In the genomic region with DNA sequence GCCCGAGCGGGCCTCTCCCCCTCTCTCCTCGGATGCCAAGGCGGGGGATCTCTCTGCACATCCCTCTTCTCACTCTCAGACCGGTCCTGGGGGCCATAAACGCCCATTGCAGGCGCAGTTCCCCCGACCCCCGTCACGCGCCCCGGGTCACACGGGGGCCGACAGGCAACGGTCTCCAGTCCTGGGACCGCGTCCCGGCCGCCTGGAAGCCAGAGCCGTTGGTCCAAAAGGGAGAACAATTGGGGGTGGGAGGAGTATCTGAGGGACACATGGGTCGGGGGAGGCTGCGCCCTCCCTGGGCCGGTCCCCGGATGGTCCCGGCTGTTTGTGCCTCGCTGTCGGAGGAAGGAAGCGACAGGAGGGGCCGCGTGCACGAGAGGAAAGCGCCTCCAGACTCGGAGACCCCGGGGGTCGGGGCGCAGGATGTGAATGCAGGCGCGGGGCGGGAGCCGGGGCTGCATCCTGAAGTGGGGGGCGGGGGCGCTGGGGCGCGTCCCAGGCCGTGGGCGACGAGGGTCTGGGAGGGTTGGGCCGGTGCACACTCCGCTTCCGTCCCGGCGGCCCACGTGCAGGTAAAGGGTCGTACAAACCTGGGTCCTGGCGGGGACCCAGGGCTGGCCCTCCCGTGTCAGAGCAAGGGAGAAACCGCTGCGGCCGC, we compare ENCODE assay signal across 9 cellular contexts. TPM values are rescaled to one million over a fixed set of nuclear protein-coding genes. Genes with fewer than 3 reads are reported as not detected.
DNase-seq lines count a peak whose midpoint lies in the region; ATAC-seq, FAIRE-seq and TF ChIP-seq lines count a peak whose summit lies in the region.
"Had no signal": no experiment of that assay in that cellular context is flagged by ENCODE, and none has a peak within 500 bp of the region (broad histone marks: within the 10 kb centered on the region; RNA-seq: fewer than 3 reads in every experiment).

No MANE protein-coding gene starts in this region.

- H3K4me3 ChIP-seq in A549 (peak overlapping the region; percentile 96), body of pancreas (peak overlapping the region; percentile 28 to 68), mesendoderm (ENCODE audit: low read length) (peak overlapping the region; percentile 6)

- H3K79me1 ChIP-seq in mesendoderm (ENCODE audit: low read length), result no peaks in the 10 kb centered on the region

- H3K27me3 ChIP-seq in body of pancreas, result peaks cover 0 to 10% of the 10 kb centered on the region in 2 donors
- H3K27me3 ChIP-seq in mesendoderm (ENCODE audit: insufficient read depth, low read length, poor library complexity), result peaks cover 9% of the 10 kb centered on the region

- no peak overlapping the region for H4K8ac ChIP-seq in mesendoderm (ENCODE audit: low read depth, low read length)

- no peak overlapping the region for H2BK120ac ChIP-seq in mesendoderm (ENCODE audit: low read depth, low read length)

- H4K5ac ChIP-seq in mesendoderm (ENCODE audit: low read length), result no peak overlapping the region

- H3K27ac ChIP-seq in A549 (peak overlapping the region; percentile 79 to 92; a peak in 5 of 6 replicates), body of pancreas (no peak overlapping the region), mesendoderm (ENCODE audit: low read depth, low read length) (no peak overlapping the region)

- no peaks in the 10 kb centered on the region for H3K79me2 ChIP-seq in mesendoderm (ENCODE audit: control insufficient read depth, insufficient read depth, low read length)

- WGBS in A549 (ENCODE audit: missing lambda C conversion rate), result 76% methylated on average over 46 of the region's 59 CpGs
- WGBS in body of pancreas, 2 donors, result 9 to 13% methylated on average over 17 to 57 of the region's 59 CpGs
- no CpG with 5 or more reads among the region's 59 CpGs for WGBS in mesendoderm (ENCODE audit: extremely low coverage, insufficient coverage, low lambda C conversion rate)

- TF ChIP-seq POLR2A in A549 (IDR thresholded peaks at IDR 0.05; ENCODE audit: low read length) (no peak), body of pancreas (IDR thresholded peaks at IDR 0.05) (no peak)

- no peak overlapping the region for H2BK15ac ChIP-seq in mesendoderm (replicated peaks; ENCODE audit: low read depth)

- POLR2A ChIA-PET in A549 (lab: Yijun Ruan, JAX), result no interaction called here

- peak overlapping the region; percentile 90 for H3K4me2 ChIP-seq in A549
- peak overlapping the region; percentile 86 for H3K4me2 ChIP-seq in mesendoderm (ENCODE audit: low read length)

- H3K9ac ChIP-seq in mesendoderm (ENCODE audit: low read length), result peak overlapping the region; percentile 60

- no peak overlapping the region for H3K23ac ChIP-seq in mesendoderm (ENCODE audit: low read length)

- FAIRE-seq in A549 (lab: Jason Lieb, UNC), result no peak
- FAIRE-seq: TTC549 had no signal

- no peak for TF ChIP-seq RAD21 in A549 (conservative IDR thresholded peaks at IDR 0.05 in 1 of 2, IDR thresholded peaks at IDR 0.05 in 1 of 2)

- H3K9me3 ChIP-seq in A549, result no peaks in the 10 kb centered on the region
- H3K9me3 ChIP-seq in body of pancreas, result no peaks in the 10 kb centered on the region

- no peak overlapping the region for H2BK5ac ChIP-seq in mesendoderm (ENCODE audit: low read length)

- DNase-seq in A549 (ENCODE audit: low read depth in 1 of 2, low spot score in 1 of 2), result no peak
- no peak for DNase-seq in body of pancreas
- DNase-seq in mesendoderm, result no peak
- DNase-seq in cerebellum (ENCODE audit: low spot score), result no peak
- no peak for DNase-seq in posterior vena cava (ENCODE audit: low spot score)
- DNase-seq in effector CD4-positive, alpha-beta T cell, result no peak

- no peak overlapping the region for H3K4ac ChIP-seq in mesendoderm (ENCODE audit: low read depth, low read length)

- no peak for TF ChIP-seq EP300 in A549 (IDR thresholded peaks at IDR 0.05)

- ATAC-seq in A549, result no peak
- ATAC-seq in HG02759 (IDR thresholded peaks at IDR 0.05; ENCODE audit: unreplicated experiment), result peak; percentile 22
- ATAC-seq in body of pancreas, result no peak
- ATAC-seq in HG03108 (IDR thresholded peaks at IDR 0.05; ENCODE audit: unreplicated experiment), result no peak

- TF ChIP-seq CTCF in A549 (IDR thresholded peaks at IDR 0.05), result no peak
- TF ChIP-seq CTCF in body of pancreas (IDR thresholded peaks at IDR 0.05), result no peak

- intact Hi-C loops in body of pancreas (cut with DNase I), result no loop called here
- intact Hi-C loops in posterior vena cava (cut with DNase I), result no loop called here

- H3K36me3 ChIP-seq in body of pancreas (replicated peaks in 1 of 2; ENCODE audit: insufficient read depth in 1 of 2, low read depth in 2 of 2) (no peaks in the 10 kb centered on the region), mesendoderm (ENCODE audit: control insufficient read depth, insufficient read depth, low read length) (no peaks in the 10 kb centered on the region)

- peaks cover 40% of the 10 kb centered on the region for H3K4me1 ChIP-seq in A549
- peaks cover 27% of the 10 kb centered on the region for H3K4me1 ChIP-seq in body of pancreas
- no peaks in the 10 kb centered on the region for H3K4me1 ChIP-seq in mesendoderm (ENCODE audit: control insufficient read depth, low read depth, low read length)

- CTCF ChIA-PET in A549 (lab: Yijun Ruan, JAX), result interaction anchor here (1.2 to 2.8 kb wide), 5 partner anchors 12 to 20 kb away, joined by 3 to 13 read pairs (median 8); no protein-coding TSS in a partner anchor

- H2AK5ac ChIP-seq in mesendoderm (ENCODE audit: low read length), result no peak overlapping the region

- H3K18ac ChIP-seq in mesendoderm (ENCODE audit: low read length), result no peak overlapping the region

- peak overlapping the region; percentile 54 for H3K56ac ChIP-seq in mesendoderm (ENCODE audit: low read length)

TF ChIP-seq in A549, 52 proteins besides CTCF, POLR2A, EP300 and RAD21:
- no peak for TF ChIP-seq ZSCAN20 (CRISPR knock-in tag; IDR thresholded peaks at IDR 0.05)
- no peak for TF ChIP-seq CHD2 (IDR thresholded peaks at IDR 0.05; ENCODE audit: low read length, partially characterized antibody)

RNA-seq across cellular contexts. Expression of a gene that starts 0.9 kb away (rescaled TPM):
- polyA plus RNA-seq in A549 (2011; rRNA removed), result 2.0 and 3.6 TPM in 2 replicates
- 2.9 and 3.7 TPM in 2 replicates for polyA plus RNA-seq in A549 (2012; cell fraction: cytosol; rRNA removed)
- 24.4 and 29.9 TPM in 2 replicates for polyA plus RNA-seq in A549 (2012; cell fraction: nucleus; rRNA removed)
- 6.5 to 14.0 TPM (median 10.7 TPM) in 3 replicates for polyA plus RNA-seq in A549 (2017; fragmentation: RNase III; extraction: RNeasy Plus Mini Kit Qiagen cat#74134 plus additional on column Dnase treatment)
- 2.7 and 3.6 TPM in 2 replicates for polyA minus RNA-seq in A549 (2011; rRNA and poly(A)+ RNA removed)
- total RNA-seq in body of pancreas, result under 1 TPM in 1 of 2 donors, not detected in 1; 0.52 TPM
- polyA plus RNA-seq in mesendoderm (2013, experiment 1 of 2), result 5.1 TPM
- 5.1 TPM for polyA plus RNA-seq in mesendoderm (2013, experiment 2 of 2)
- total RNA-seq in cerebellum, result 0.36 TPM
- 1 to 10 TPM in 1 of 2 donors, under 1 TPM in 1; 0.38 to 1.1 TPM for total RNA-seq in posterior vena cava

RNA-seq across cellular contexts. Expression of a gene that starts 28.8 kb away (rescaled TPM):
- polyA plus RNA-seq in A549 (2011; rRNA removed) (54.0 and 55.9 TPM in 2 replicates), A549 (2017; fragmentation: RNase III; extraction: RNeasy Plus Mini Kit Qiagen cat#74134 plus additional on column Dnase treatment) (102 to 106 TPM (median 103 TPM) in 3 replicates)
- polyA plus RNA-seq in A549 (2012; cell fraction: cytosol; rRNA removed), result 89.4 and 109 TPM in 2 replicates
- polyA plus RNA-seq in A549 (2012; cell fraction: nucleus; rRNA removed), result 138 and 142 TPM in 2 replicates
- polyA minus RNA-seq in A549 (2011; rRNA and poly(A)+ RNA removed), result 17.0 and 24.3 TPM in 2 replicates
- total RNA-seq in body of pancreas (10 to 100 TPM; 31.4 to 36.3 TPM), cerebellum (14.2 TPM), posterior vena cava (10 to 100 TPM; 31.1 to 33.7 TPM)
- 88.9 TPM for polyA plus RNA-seq in mesendoderm (2013, experiment 1 of 2)
- polyA plus RNA-seq in mesendoderm (2013, experiment 2 of 2), result 89.3 TPM

RNA-seq across cellular contexts. Expression of a gene that starts 33.6 kb away (rescaled TPM):
- 54.2 and 87.4 TPM in 2 replicates for polyA plus RNA-seq in A549 (2011; rRNA removed)
- polyA plus RNA-seq in A549 (2012; cell fraction: cytosol; rRNA removed), result 69.7 and 89.1 TPM in 2 replicates
- 63.4 and 63.6 TPM in 2 replicates for polyA plus RNA-seq in A549 (2012; cell fraction: nucleus; rRNA removed)
- polyA plus RNA-seq in A549 (2017; fragmentation: RNase III; extraction: RNeasy Plus Mini Kit Qiagen cat#74134 plus additional on column Dnase treatment), result 104 to 123 TPM (median 120 TPM) in 3 replicates
- 26.4 and 30.7 TPM in 2 replicates for polyA minus RNA-seq in A549 (2011; rRNA and poly(A)+ RNA removed)
- 10 to 100 TPM; 64.3 to 82.8 TPM for total RNA-seq in body of pancreas
- polyA plus RNA-seq in mesendoderm (2013, experiment 1 of 2), result 38.1 TPM
- 37.7 TPM for polyA plus RNA-seq in mesendoderm (2013, experiment 2 of 2)
- total RNA-seq in cerebellum, result 25.1 TPM
- total RNA-seq in posterior vena cava, result 10 to 100 TPM; 38.3 to 38.6 TPM

Comparison
In these comparisons a context has a peak if more than half of its experiments do, and no peak if none do; other contexts are left out.
1. H3K27ac ChIP-seq: peak in A549 (2 of 2); none in body of pancreas (0 of 4) and mesendoderm (single experiment).
2. H3K4me3 ChIP-seq: peak in every context shown above with its lines; median percentile 96 in A549; 48 in body of pancreas; 6 in mesendoderm.